ENCODE assay signal across 17 cellular contexts in genomic region chr16:51531271-51531670, GRCh38.
DNase-seq lines count a peak whose midpoint lies in the region; ATAC-seq and TF ChIP-seq lines count a peak whose summit lies in the region.
"Had no signal": no experiment of that assay in that cellular context is flagged by ENCODE, and none has a peak within 500 bp of the region (broad histone marks: within the 10 kb centered on the region; RNA-seq: fewer than 3 reads in every experiment).

No MANE protein-coding gene starts in this region.

- H3K27me3 ChIP-seq in foreskin keratinocyte, result no peaks in the 10 kb centered on the region
- H3K27me3 ChIP-seq: BLaER1 treated with 17β-estradiol and CSF1 and Interleukin-3, amounts not matched to agents 10 nM and 100 nM had no signal

- ATAC-seq in foreskin keratinocyte, result no peak
- no peak for ATAC-seq in GM21825 (IDR thresholded peaks at IDR 0.05; ENCODE audit: unreplicated experiment)
- ATAC-seq: CD8-positive, alpha-beta T cell had no signal

- DNase-seq in RPMI8226 (peak; percentile 51), foreskin keratinocyte (no peak), myocyte (ENCODE audit: low read depth) (peak; percentile 6), OCI-M1 (lab: John Stamatoyannopoulos, UW) (no peak), AG08395 (ENCODE audit: low spot score) (no peak)
- DNase-seq: 8988T; ACHN; AML-193; Caco-2; Calu3; CD4-positive, alpha-beta T cell; CD8-positive, alpha-beta T cell; DMS79 treated with DMSO at 0.1 percent for 48 hours; GF-D8 had no signal

- H3K4me1 ChIP-seq in foreskin keratinocyte, result peaks cover 4% of the 10 kb centered on the region
- H3K4me1 ChIP-seq: BLaER1 treated with 17β-estradiol and CSF1 and Interleukin-3, amounts not matched to agents 10 nM and 100 nM had no signal

- TF ChIP-seq CTCF in foreskin keratinocyte (conservative IDR thresholded peaks at IDR 0.05), result no peak

- peak overlapping the region; percentile 25 for H3K27ac ChIP-seq in foreskin keratinocyte
- H3K27ac ChIP-seq: BLaER1 treated with 17β-estradiol and CSF1 and Interleukin-3, amounts not matched to agents 10 nM and 100 nM; C4-2B had no signal

Comparison
In these comparisons a context has a peak if more than half of its experiments do, and no peak if none do; other contexts are left out.
1. DNase-seq: peak in RPMI8226 (single experiment) and myocyte (single experiment); none in foreskin keratinocyte (0 of 2), OCI-M1 (single experiment) and AG08395 (single experiment).